1 cellular context compared by ENCODE assay signal in the genomic region with DNA sequence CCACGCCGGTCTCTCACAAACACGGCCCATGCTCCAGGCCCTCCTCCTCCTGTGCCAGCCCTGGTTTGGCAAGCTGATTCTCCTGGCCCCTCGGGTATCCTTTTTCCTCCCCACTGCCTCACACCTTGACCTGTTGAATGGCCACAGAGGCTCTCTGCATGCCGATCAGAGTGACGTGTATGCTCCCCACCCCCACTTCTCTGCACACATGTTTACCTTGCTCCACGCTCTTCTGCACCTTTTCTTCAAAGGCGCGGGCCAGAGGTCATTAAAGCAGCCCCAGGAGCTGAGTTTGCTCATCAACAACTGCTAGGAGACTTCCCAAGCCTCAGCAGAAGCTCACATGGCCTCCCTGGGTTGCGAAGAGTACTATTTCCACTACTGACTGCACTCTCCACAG.
TF ChIP-seq lines count a peak whose summit lies in the region.

No MANE protein-coding gene starts in this region.

TF ChIP-seq in IMR-90, 13 proteins besides CTCF, POLR2A, EP300 and RAD21 (continued from another document):
- TF ChIP-seq ELK1 (IDR thresholded peaks at IDR 0.05; ENCODE audit: borderline replicate concordance, low read depth, low read length): no peak
